Comparison of ENCODE assay signal across 8 cellular contexts in genomic region chr19:43524922-43525835, GRCh38. TPM values are rescaled to one million over a fixed set of nuclear protein-coding genes. Genes with fewer than 3 reads are reported as not detected.
DNase-seq lines count a peak whose midpoint lies in the region; ATAC-seq and TF ChIP-seq lines count a peak whose summit lies in the region.

No MANE protein-coding gene starts in this region.

- peak overlapping the region; percentile 82 to 87 for H3K27ac ChIP-seq in ascending aorta
- peak overlapping the region; percentile 69 for H3K27ac ChIP-seq in hepatocyte

- DNase-seq in activated CD4-positive, alpha-beta T cell treated with anti-CD3 and anti-CD28 coated beads for 48 hours, result peak; percentile 50
- no peak for DNase-seq in activated CD4-positive, alpha-beta T cell treated with anti-CD3 and anti-CD28 coated beads for 1 hour
- DNase-seq in NOMO-1 treated with dmso at 0.1 percent for 144 hours (lab: John Stamatoyannopoulos, UW; ENCODE audit: unreplicated experiment), result peak; percentile 83
- peak; percentile 28 to 74 for DNase-seq in ascending aorta (ENCODE audit: low spot score in 2 of 2)
- peak; percentile 75 for DNase-seq in hepatocyte (ENCODE audit: low spot score)
- DNase-seq in putamen (ENCODE audit: low spot score), result peak; percentile 37
- DNase-seq in effector CD4-positive, alpha-beta T cell, result no peak

- no peaks in the 10 kb centered on the region for H3K9me2 ChIP-seq in hepatocyte (replicated peaks; ENCODE audit: insufficient read depth)

- 17% methylated on average over 12 of the region's 12 CpGs for WGBS in hepatocyte (ENCODE audit: low lambda C conversion rate, missing lambda C conversion rate)

- peak overlapping the region; percentile 82 for H3K4me2 ChIP-seq in hepatocyte

- no peaks in the 10 kb centered on the region for H4K20me1 ChIP-seq in hepatocyte (ENCODE audit: insufficient read depth, poor library complexity, severe bottlenecking)

- H3K9me3 ChIP-seq in ascending aorta, result no peaks in the 10 kb centered on the region
- no peaks in the 10 kb centered on the region for H3K9me3 ChIP-seq in hepatocyte (ENCODE audit: low read depth)

- H3K4me1 ChIP-seq in ascending aorta, result peaks cover 12 to 16% of the 10 kb centered on the region in 2 donors
- peaks cover 14% of the 10 kb centered on the region for H3K4me1 ChIP-seq in hepatocyte (ENCODE audit: insufficient read depth)

- ATAC-seq in GM18873 (IDR thresholded peaks at IDR 0.05; ENCODE audit: low FRiP score, unreplicated experiment), result no peak

- peak overlapping the region; percentile 14 for H2AFZ ChIP-seq in hepatocyte

- H3K27me3 ChIP-seq in ascending aorta, result no peaks in the 10 kb centered on the region
- H3K27me3 ChIP-seq in hepatocyte, result no peaks in the 10 kb centered on the region

- peaks cover 44% of the 10 kb centered on the region for H3K79me2 ChIP-seq in hepatocyte

- peak overlapping the region; percentile 76 to 91 for H3K4me3 ChIP-seq in ascending aorta
- peak overlapping the region; percentile 97 for H3K4me3 ChIP-seq in hepatocyte

- TF ChIP-seq CTCF in ascending aorta (IDR thresholded peaks at IDR 0.05) (no peak), hepatocyte (IDR thresholded peaks at IDR 0.05; ENCODE audit: poor library complexity) (no peak)

- H3K36me3 ChIP-seq in ascending aorta (peaks cover 0 to 5% of the 10 kb centered on the region in 2 donors), hepatocyte (replicated peaks; ENCODE audit: insufficient read depth, low read depth) (no peaks in the 10 kb centered on the region)

- intact Hi-C loops in ascending aorta (cut with DNase I), result no loop called here

RNA-seq across cellular contexts. Expression of gene ETHE1, which starts 1.8 kb away (rescaled TPM):
- total RNA-seq in ascending aorta (118 TPM), hepatocyte (42.1 and 49.9 TPM in 2 replicates)
- 47.0 and 65.1 TPM in 2 replicates for polyA plus RNA-seq in hepatocyte

RNA-seq across cellular contexts. Expression of gene ZNF575, which starts 7.8 kb away (rescaled TPM):
- total RNA-seq in ascending aorta (not detected), hepatocyte (0.84 TPM in 1 of 2 replicates, not detected in the other)
- 3.1 and 6.8 TPM in 2 replicates for polyA plus RNA-seq in hepatocyte

RNA-seq across cellular contexts. Expression of gene PHLDB3, which starts 20.6 kb away (rescaled TPM):
- total RNA-seq in ascending aorta (1.8 TPM), hepatocyte (22.2 and 24.9 TPM in 2 replicates)
- 23.4 and 29.0 TPM in 2 replicates for polyA plus RNA-seq in hepatocyte

RNA-seq across cellular contexts. Expression of gene XRCC1, which starts 50.1 kb away (rescaled TPM):
- 6.4 TPM for total RNA-seq in ascending aorta
- 27.8 and 34.3 TPM in 2 replicates for total RNA-seq in hepatocyte
- polyA plus RNA-seq in hepatocyte, result 27.3 and 27.8 TPM in 2 replicates

RNA-seq across cellular contexts. Expression of gene PINLYP, which starts 50.4 kb away (rescaled TPM):
- 2.2 TPM for total RNA-seq in ascending aorta
- total RNA-seq in hepatocyte, result 4.7 and 11.4 TPM in 2 replicates
- polyA plus RNA-seq in hepatocyte, result 4.5 and 4.6 TPM in 2 replicates

Comparison
In these comparisons a context has a peak if more than half of its experiments do, and no peak if none do; other contexts are left out.
1. DNase-seq: peak in activated CD4-positive, alpha-beta T cell treated with anti-CD3 and anti-CD28 coated beads for 48 hours (single experiment), NOMO-1 treated with dmso at 0.1 percent for 144 hours (single experiment), ascending aorta (2 of 2), hepatocyte (single experiment) and putamen (single experiment); none in activated CD4-positive, alpha-beta T cell treated with anti-CD3 and anti-CD28 coated beads for 1 hour (single experiment) and effector CD4-positive, alpha-beta T cell (single experiment).